8 cellular contexts compared by ENCODE assay signal in the genomic region with DNA sequence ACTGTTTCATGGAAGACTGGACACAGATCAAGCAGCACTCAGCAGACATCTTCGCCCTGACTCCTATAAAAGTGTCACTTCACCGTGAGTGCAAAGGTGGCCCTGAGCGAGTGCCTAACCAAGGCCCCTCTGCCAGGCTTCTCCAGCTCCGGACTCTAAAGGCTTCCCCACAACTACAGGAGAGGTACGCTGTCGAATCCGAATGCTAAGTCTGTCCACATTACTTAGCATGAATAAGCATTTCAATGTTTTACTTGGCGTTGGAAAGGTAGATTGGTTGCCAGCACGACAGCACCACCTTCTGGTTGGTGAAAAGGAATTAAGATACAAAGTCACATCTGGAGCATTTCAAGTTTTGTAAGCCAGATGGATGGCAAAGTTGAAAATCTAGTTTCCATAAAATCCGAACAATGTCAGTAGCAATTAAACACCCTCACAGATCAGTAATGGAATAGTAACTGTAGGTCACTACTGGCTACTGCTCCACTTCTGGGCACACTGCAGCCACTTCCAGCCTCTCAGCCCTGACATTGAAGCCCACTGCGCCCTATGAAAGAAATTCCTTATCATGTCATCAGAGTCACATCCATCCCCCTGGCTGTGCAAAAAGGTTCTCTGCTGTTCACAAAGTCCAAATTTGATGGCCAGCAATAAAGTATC.
DNase-seq lines count a peak whose midpoint lies in the region; ATAC-seq and TF ChIP-seq lines count a peak whose summit lies in the region.

No MANE protein-coding gene starts in this region.

- TF ChIP-seq CTCF in endothelial cell (IDR thresholded peaks at IDR 0.05; ENCODE audit: unreplicated experiment) (peak; percentile 70), mesothelial cell of epicardium (IDR thresholded peaks at IDR 0.05; ENCODE audit: unreplicated experiment) (peak; percentile 65)

- H3K9me3 Mint-ChIP-seq in activated CD4-positive, alpha-beta memory T cell treated with anti-CD3 and anti-CD28 coated beads, Interleukin-2, amount 10 ng/mL, durations not matched to agents 7 days and 5 days: no peaks in the 10 kb centered on the region
- H3K9me3 Mint-ChIP-seq in endothelial cell (ENCODE audit: unreplicated experiment) (no peaks in the 10 kb centered on the region), mesothelial cell of epicardium (peaks cover 4% of the 10 kb centered on the region)

- no peak overlapping the region for H3K4me3 Mint-ChIP-seq in activated CD4-positive, alpha-beta memory T cell treated with anti-CD3 and anti-CD28 coated beads, Interleukin-2, amount 10 ng/mL, durations not matched to agents 7 days and 5 days
- H3K4me3 Mint-ChIP-seq in endothelial cell (ENCODE audit: unreplicated experiment): peak overlapping the region; percentile 23
- peak overlapping the region; percentile 58 for H3K4me3 Mint-ChIP-seq in mesothelial cell of epicardium

- no peaks in the 10 kb centered on the region for H3K4me1 Mint-ChIP-seq in activated CD4-positive, alpha-beta memory T cell treated with anti-CD3 and anti-CD28 coated beads, Interleukin-2, amount 10 ng/mL, durations not matched to agents 7 days and 5 days
- peaks cover 5% of the 10 kb centered on the region for H3K4me1 Mint-ChIP-seq in endothelial cell (ENCODE audit: unreplicated experiment)
- peaks cover 35% of the 10 kb centered on the region for H3K4me1 Mint-ChIP-seq in mesothelial cell of epicardium

- peak; percentile 18 for DNase-seq in COR-L47 (lab: John Stamatoyannopoulos, UW)
- peak; percentile 62 for DNase-seq in NCI-H748 (lab: John Stamatoyannopoulos, UW; ENCODE audit: unreplicated experiment)
- DNase-seq in activated CD4-positive, alpha-beta memory T cell treated with anti-CD3 and anti-CD28 coated beads, Interleukin-2, amount 10 ng/mL, durations not matched to agents 7 days and 5 days: peak; percentile 54
- peak; percentile 71 for DNase-seq in endothelial cell (ENCODE audit: low spot score)
- DNase-seq in mesothelial cell of epicardium (ENCODE audit: low spot score in 2 of 2, unreplicated experiment in 2 of 2): peak; percentile 30 to 74
- DNase-seq in stimulated activated CD8-positive, alpha-beta memory T cell treated with anti-CD3 and anti-CD28 coated beads, Interleukin-4, amount 100 ng/mL, for 48 hours: peak; percentile 54

- H3K27ac Mint-ChIP-seq in activated CD4-positive, alpha-beta memory T cell treated with anti-CD3 and anti-CD28 coated beads, Interleukin-2, amount 10 ng/mL, durations not matched to agents 7 days and 5 days: no peak overlapping the region
- H3K27ac Mint-ChIP-seq in endothelial cell (ENCODE audit: unreplicated experiment): no peak overlapping the region
- no peak overlapping the region for H3K27ac Mint-ChIP-seq in mesothelial cell of epicardium

- POLR2A ChIA-PET in activated CD4-positive, alpha-beta memory T cell treated with anti-CD3 and anti-CD28 coated beads, Interleukin-2, amount 10 ng/mL, durations not matched to agents 7 days and 5 days (lab: Charles Lee): no interaction called here

- H3K36me3 Mint-ChIP-seq in activated CD4-positive, alpha-beta memory T cell treated with anti-CD3 and anti-CD28 coated beads, Interleukin-2, amount 10 ng/mL, durations not matched to agents 7 days and 5 days (ENCODE audit: low read depth): peaks cover 6% of the 10 kb centered on the region
- H3K36me3 Mint-ChIP-seq in endothelial cell (ENCODE audit: low read depth, unreplicated experiment) (peaks cover 6% of the 10 kb centered on the region), mesothelial cell of epicardium (peaks cover 9% of the 10 kb centered on the region)

- no peaks in the 10 kb centered on the region for H3K27me3 Mint-ChIP-seq in activated CD4-positive, alpha-beta memory T cell treated with anti-CD3 and anti-CD28 coated beads, Interleukin-2, amount 10 ng/mL, durations not matched to agents 7 days and 5 days
- H3K27me3 Mint-ChIP-seq in endothelial cell (ENCODE audit: unreplicated experiment): no peaks in the 10 kb centered on the region
- H3K27me3 Mint-ChIP-seq in mesothelial cell of epicardium (ENCODE audit: low read depth): no peaks in the 10 kb centered on the region

- CTCF ChIA-PET in activated CD4-positive, alpha-beta memory T cell treated with anti-CD3 and anti-CD28 coated beads, Interleukin-2, amount 10 ng/mL, durations not matched to agents 7 days and 5 days (lab: Charles Lee): interaction anchor here (0.5 to 2.7 kb wide), 6 partner anchors 28 to 609 kb away, joined by 3 to 13 read pairs (median 3); a partner anchor contains a TSS

- ATAC-seq in HG03354 (IDR thresholded peaks at IDR 0.05; ENCODE audit: poor library complexity, severe bottlenecking, unreplicated experiment) (peak; percentile 46), HG02623 (IDR thresholded peaks at IDR 0.05; ENCODE audit: unreplicated experiment) (no peak)

Comparison
In these comparisons a context has a peak if more than half of its experiments do, and no peak if none do; other contexts are left out.
1. DNase-seq: peak in every context shown above with its lines; median percentile 71 in endothelial cell; 62 in NCI-H748; 54 in activated CD4-positive, alpha-beta memory T cell treated with anti-CD3 and anti-CD28 coated beads, Interleukin-2, amount 10 ng/mL, durations not matched to agents 7 days and 5 days; 54 in stimulated activated CD8-positive, alpha-beta memory T cell treated with anti-CD3 and anti-CD28 coated beads, Interleukin-4, amount 100 ng/mL, for 48 hours; 52 in mesothelial cell of epicardium; 18 in COR-L47.